ENCODE assay signal across 9 cellular contexts in genomic region chr1:230869499-230869898, GRCh38. TPM values are rescaled to one million over a fixed set of nuclear protein-coding genes. Genes with fewer than 3 reads are reported as not detected.
DNase-seq lines count a peak whose midpoint lies in the region; ATAC-seq, FAIRE-seq and TF ChIP-seq lines count a peak whose summit lies in the region.
"Had no signal": no experiment of that assay in that cellular context is flagged by ENCODE, and none has a peak within 500 bp of the region (broad histone marks: within the 10 kb centered on the region; RNA-seq: fewer than 3 reads in every experiment).

No MANE protein-coding gene starts in this region.

- intact Hi-C loops in Panc1 (cut with micrococcal nuclease; ENCODE audit: unreplicated experiment) (no loop called here), endothelial cell of umbilical vein (cut with micrococcal nuclease) (loop anchor here (2.0 kb wide), 2 partner anchors 341 to 659 kb away; partner anchors contain the start of gene TSNAX)

- H3K4me1 ChIP-seq in Panc1 (ENCODE audit: control insufficient read depth, insufficient read depth, low read length): peaks cover 30% of the 10 kb centered on the region
- peaks cover 17% of the 10 kb centered on the region for H3K4me1 ChIP-seq in endothelial cell of umbilical vein (ENCODE audit: control insufficient read depth, extremely low read depth, insufficient read depth, low read length)
- H3K4me1 ChIP-seq in osteoblast (ENCODE audit: insufficient read depth, low read length): peaks cover 34% of the 10 kb centered on the region
- H3K4me1 ChIP-seq in foreskin keratinocyte: no peaks in the 10 kb centered on the region

- no peak overlapping the region for H2AFZ ChIP-seq in endothelial cell of umbilical vein (ENCODE audit: low read depth, low read length)
- no peak overlapping the region for H2AFZ ChIP-seq in osteoblast (ENCODE audit: low read length)

- H3K4me2 ChIP-seq in endothelial cell of umbilical vein (ENCODE audit: insufficient read depth, low read length) (no peak overlapping the region), osteoblast (ENCODE audit: insufficient read depth, low read length) (peak overlapping the region; percentile 83)

- ATAC-seq in Panc1 (no peak), GM21717 (IDR thresholded peaks at IDR 0.05; ENCODE audit: unreplicated experiment) (no peak), foreskin keratinocyte (no peak)

- H3K9me1 ChIP-seq in endothelial cell of umbilical vein (replicated peaks; ENCODE audit: control insufficient read depth, extremely low read depth, insufficient read depth, low read length): no peaks in the 10 kb centered on the region

- BruUV-seq in Panc1 (replicated peaks; lab: Mats Ljungman, UMichigan): no TSS peak
- no TSS peak for BruUV-seq in endothelial cell of umbilical vein (replicated peaks; lab: Mats Ljungman, UMichigan)

- peak; percentile 91 for DNase-seq in EH (ENCODE audit: low read depth)
- no peak for DNase-seq in Panc1 (ENCODE audit: low read depth, low spot score)
- no peak for DNase-seq in endothelial cell of umbilical vein (ENCODE audit: low read depth, low spot score)
- peak; percentile 85 for DNase-seq in osteoblast (ENCODE audit: insufficient read length, low spot score, missing footprints)
- no peak for DNase-seq in NCI-H2029 treated with DMSO at 0.1 percent for 48 hours (lab: John Stamatoyannopoulos, UW)
- no peak for DNase-seq in NCI-H2171 (lab: John Stamatoyannopoulos, UW)
- no peak for DNase-seq in foreskin keratinocyte
- DNase-seq: NCI-H524 had no signal

- POLR2A ChIA-PET in Panc1 (lab: Charles Lee): no interaction called here
- POLR2A ChIA-PET in endothelial cell of umbilical vein (lab: Charles Lee): no interaction called here

- H4K20me1 ChIP-seq in endothelial cell of umbilical vein (replicated peaks; ENCODE audit: control insufficient read depth, extremely low read depth, insufficient read depth, low read length): no peaks in the 10 kb centered on the region
- H4K20me1 ChIP-seq in osteoblast (ENCODE audit: insufficient read depth, low read length): peaks cover 17% of the 10 kb centered on the region

- in situ Hi-C loops in Panc1 (cut with HindIII; ENCODE audit: low pct_unique_long_range_greater_than_20kb, low sequenced_read_pairs): no loop called here

- dilution Hi-C loops in endothelial cell of umbilical vein (cut with MboI; ENCODE audit: extremely low pct_ligation_motif_present, low sequenced_read_pairs): no loop called here

- peak; percentile 49 for FAIRE-seq in endothelial cell of umbilical vein (lab: Jason Lieb, UNC)

- H3K79me2 ChIP-seq in endothelial cell of umbilical vein (ENCODE audit: control insufficient read depth, insufficient read depth, low read length) (no peaks in the 10 kb centered on the region), osteoblast (ENCODE audit: insufficient read depth, low read length) (peaks cover 38% of the 10 kb centered on the region)

- CTCF ChIA-PET in Panc1 (lab: Charles Lee): no interaction called here
- CTCF ChIA-PET in endothelial cell of umbilical vein (lab: Charles Lee): interaction anchor here (0.7 to 2.3 kb wide), 2 partner anchors 19 to 71 kb away, joined by 3 to 7 read pairs; no protein-coding TSS in a partner anchor

- no peaks in the 10 kb centered on the region for H3K27me3 ChIP-seq in Panc1 (ENCODE audit: control insufficient read depth, insufficient read depth, low read length)
- H3K27me3 ChIP-seq in endothelial cell of umbilical vein (ENCODE audit: control insufficient read depth in 2 of 2, insufficient read depth in 2 of 2, low read length in 2 of 2): no peaks in the 10 kb centered on the region
- no peaks in the 10 kb centered on the region for H3K27me3 ChIP-seq in osteoblast (ENCODE audit: insufficient read depth, low read length)
- no peaks in the 10 kb centered on the region for H3K27me3 ChIP-seq in foreskin keratinocyte

- no peak for TF ChIP-seq POLR2A in endothelial cell of umbilical vein (IDR thresholded peaks at IDR 0.05; ENCODE audit: low read depth, low read length)

- H3K27ac ChIP-seq in Panc1 (ENCODE audit: low read length) (peak overlapping the region; percentile 87), endothelial cell of umbilical vein (ENCODE audit: insufficient read depth, low read depth, low read length) (no peak overlapping the region), osteoblast (ENCODE audit: low read depth, low read length) (peak overlapping the region; percentile 80), foreskin keratinocyte (no peak overlapping the region)

- TF ChIP-seq CTCF in Panc1 (IDR thresholded peaks at IDR 0.05) (no peak), endothelial cell of umbilical vein (IDR thresholded peaks at IDR 0.05; ENCODE audit: extremely low read depth in 1 of 2, insufficient read depth in 1 of 2, low read depth in 1 of 2, low read length in 2 of 2) (no peak), osteoblast (IDR thresholded peaks at IDR 0.05; ENCODE audit: extremely low read depth, low read depth, low read length) (no peak), foreskin keratinocyte (conservative IDR thresholded peaks at IDR 0.05) (no peak)

- H3K36me3 ChIP-seq in Panc1 (ENCODE audit: control insufficient read depth, insufficient read depth, low read length): no peaks in the 10 kb centered on the region; the same call in 1 of the 2 replicates
- H3K36me3 ChIP-seq in endothelial cell of umbilical vein (ENCODE audit: control insufficient read depth in 2 of 2, extremely low read depth in 1 of 2, insufficient read depth in 2 of 2, low read length in 2 of 2): no peaks in the 10 kb centered on the region
- peaks cover 18% of the 10 kb centered on the region for H3K36me3 ChIP-seq in osteoblast (ENCODE audit: insufficient read depth, low read length)

- H3K9ac ChIP-seq in endothelial cell of umbilical vein (replicated peaks; ENCODE audit: extremely low read depth, insufficient read depth, low read length): no peak overlapping the region

- H3K9me3 ChIP-seq in Panc1 (ENCODE audit: control insufficient read depth, insufficient read depth, low read depth, low read length) (no peaks in the 10 kb centered on the region), endothelial cell of umbilical vein (replicated peaks; ENCODE audit: control insufficient read depth, insufficient read depth, low read length) (no peaks in the 10 kb centered on the region), osteoblast (ENCODE audit: low read depth, low read length) (no peaks in the 10 kb centered on the region)

- H3K4me3 ChIP-seq in Panc1 (ENCODE audit: low read depth in 2 of 2, low read length in 2 of 2): peak overlapping the region; percentile 49 to 63; a peak in 2 of 4 replicates
- no peak overlapping the region for H3K4me3 ChIP-seq in endothelial cell of umbilical vein (replicated peaks in 1 of 3; ENCODE audit: insufficient read depth in 1 of 3, low read depth in 1 of 3, low read length in 3 of 3)
- peak overlapping the region; percentile 72 for H3K4me3 ChIP-seq in osteoblast (ENCODE audit: insufficient read depth, low read length)

TF ChIP-seq in endothelial cell of umbilical vein, 7 proteins besides CTCF, POLR2A, EP300 and RAD21:
- no peak for TF ChIP-seq POLR2AphosphoS5 (IDR thresholded peaks at IDR 0.05; ENCODE audit: insufficient read depth, low read depth, low read length)
- TF ChIP-seq JUN (IDR thresholded peaks at IDR 0.05; ENCODE audit: borderline replicate concordance, insufficient read depth, insufficient read length, low read depth): no peak
- TF ChIP-seq EZH2 (IDR thresholded peaks at IDR 0.05; ENCODE audit: borderline replicate concordance, low read depth, low read length, severe bottlenecking): no peak
- no peak for TF ChIP-seq GATA2 (IDR thresholded peaks at IDR 0.05; ENCODE audit: insufficient read depth, insufficient read length, low read depth, low read length)
- no peak for TF ChIP-seq MYC (IDR thresholded peaks at IDR 0.05; ENCODE audit: low read depth, low read length)
- TF ChIP-seq MAX (IDR thresholded peaks at IDR 0.05; ENCODE audit: insufficient read depth, insufficient read length): no peak
- no peak for TF ChIP-seq FOS (IDR thresholded peaks at IDR 0.05; ENCODE audit: borderline replicate concordance, insufficient read depth, low read length)

RNA-seq across cellular contexts. Expression of gene C1orf198, which starts 1.2 kb away (rescaled TPM):
- total RNA-seq in Panc1 (2021; ENCODE audit: unreplicated experiment) (33.6 TPM), endothelial cell of umbilical vein (27.7 and 29.2 TPM in 2 replicates), osteoblast (251 and 352 TPM in 2 replicates), foreskin keratinocyte (10.2 and 11.2 TPM in 2 replicates)
- polyA plus RNA-seq in Panc1 (2012; ENCODE audit: insufficient read length): 20.9 TPM
- polyA plus RNA-seq in endothelial cell of umbilical vein (21.2 and 22.1 TPM in 2 replicates), foreskin keratinocyte (5.4 TPM in 2 replicates)
- polyA plus RNA-seq in endothelial cell of umbilical vein (2011; cell fraction: cytosol; rRNA removed): 19.5 and 20.9 TPM in 2 replicates
- polyA plus RNA-seq in endothelial cell of umbilical vein (2011; cell fraction: nucleus; rRNA removed): 17.2 and 17.5 TPM in 2 replicates
- polyA plus RNA-seq in endothelial cell of umbilical vein (2012): 8.9 and 9.1 TPM in 2 replicates
- 32.4 and 34.0 TPM in 2 replicates for polyA minus RNA-seq in endothelial cell of umbilical vein
- polyA minus RNA-seq in endothelial cell of umbilical vein (2011; cell fraction: cytosol; rRNA and poly(A)+ RNA removed): 8.4 TPM
- 9.7 and 13.1 TPM in 2 replicates for polyA minus RNA-seq in endothelial cell of umbilical vein (2011; cell fraction: nucleus; rRNA and poly(A)+ RNA removed)

Comparison
In these comparisons a context has a peak if more than half of its experiments do, and no peak if none do; other contexts are left out.
1. DNase-seq: peak in EH (single experiment) and osteoblast (single experiment); none in Panc1 (single experiment), endothelial cell of umbilical vein (single experiment), NCI-H2029 treated with DMSO at 0.1 percent for 48 hours (single experiment), NCI-H2171 (single experiment) and foreskin keratinocyte (0 of 2).
2. H3K27ac ChIP-seq: peak in Panc1 (single experiment) and osteoblast (single experiment); none in endothelial cell of umbilical vein (single experiment) and foreskin keratinocyte (single experiment).
3. H3K4me3 ChIP-seq: peak in Panc1 (2 of 2) and osteoblast (single experiment); none in endothelial cell of umbilical vein (0 of 3).